Comparison of ENCODE assay signal across 8 cellular contexts in genomic region chr22:50507991-50508884, GRCh38. TPM values are rescaled to one million over a fixed set of nuclear protein-coding genes. Genes with fewer than 3 reads are reported as not detected.
DNase-seq lines count a peak whose midpoint lies in the region; ATAC-seq and TF ChIP-seq lines count a peak whose summit lies in the region.

Gene NCAPH2, plus strand, starts transcription at chr22:50508224. Its CDS starts 114 bp downstream, at chr22:50508338.

- BruUV-seq in OCI-LY7 (replicated peaks; lab: Mats Ljungman, UMichigan) = no TSS peak

- H3K4me3 ChIP-seq in HUES64 (ENCODE audit: low read length) (peak within 1 kb of the TSS; percentile 99), OCI-LY7 (ENCODE audit: low read depth, low read length, poor library complexity, severe bottlenecking) (peak within 1 kb of the TSS; percentile 100)

- peak within 1 kb of the TSS; percentile 96 for H3K9ac ChIP-seq in HUES64 (ENCODE audit: low read depth, low read length)

- H3K79me2 ChIP-seq in OCI-LY7 (ENCODE audit: insufficient read depth, low read depth, low read length) = peaks cover 53% of the 10 kb centered on the region

- H3K36me3 ChIP-seq in HUES64 (ENCODE audit: insufficient read depth, low read length) (peaks cover 21% of the 10 kb centered on the region), OCI-LY7 (ENCODE audit: insufficient read depth, low read length) (peaks cover 38% of the 10 kb centered on the region)

- peak within 1 kb of the TSS; percentile 97 for H3K27ac ChIP-seq in HUES64 (ENCODE audit: low read depth, low read length)
- peak within 1 kb of the TSS; percentile 59 for H3K27ac ChIP-seq in OCI-LY7 (ENCODE audit: low read depth, low read length, poor library complexity, severe bottlenecking)

- H4K20me1 ChIP-seq in OCI-LY7 (ENCODE audit: insufficient read depth, low read length) = peaks cover 4% of the 10 kb centered on the region; the same call in 1 of the 2 replicates

- WGBS in HUES64 = under 1% methylated on average over 66 of the region's 76 CpGs

- ATAC-seq in GM21447 (IDR thresholded peaks at IDR 0.05; ENCODE audit: unreplicated experiment) = peak; percentile 59

- peak within 1 kb of the TSS; percentile 97 for H3K4me2 ChIP-seq in OCI-LY7 (ENCODE audit: low read length)

- peak; percentile 67 for TF ChIP-seq POLR2A in erythroblast (IDR thresholded peaks at IDR 0.05; ENCODE audit: low read length)

- no peaks in the 10 kb centered on the region for H3K9me2 ChIP-seq in OCI-LY7 (ENCODE audit: insufficient read depth, low read length)

- H3K27me3 ChIP-seq in HUES64 (ENCODE audit: insufficient read depth, low read length) = no peaks in the 10 kb centered on the region

- CTCF ChIA-PET in OCI-LY7 (lab: Charles Lee; ENCODE audit: unreplicated experiment) = interaction anchor here (0.6 to 2.3 kb wide), 6 partner anchors 17 to 248 kb away, joined by 3 to 9 read pairs (median 4); partner anchors contain the start of gene SCO2

- peak within 1 kb of the TSS; percentile 84 for H2AFZ ChIP-seq in OCI-LY7 (ENCODE audit: low read length)

- intact Hi-C loops in OCI-LY7 (cut with micrococcal nuclease; ENCODE audit: unreplicated experiment) = loop anchor here (1.0 to 10.0 kb wide), 5 partner anchors 17 to 263 kb away; partner anchors contain the start of genes CHKB, MAPK11, SBF1 and SCO2

- peak; percentile 84 for DNase-seq in D341Med (ENCODE audit: low spot score)
- DNase-seq in OCI-LY7 (ENCODE audit: low spot score) = peak; percentile 99
- peak; percentile 99 for DNase-seq in activated T-cell treated with anti-CD3 and anti-CD28 coated beads, Interleukin-2, amount 50 U/mL, for 1 hour
- DNase-seq in erythroblast (lab: John Stamatoyannopoulos, UW) = peak; percentile 98 to 100
- DNase-seq in mucosa of gallbladder (ENCODE audit: low spot score) = peak; percentile 97
- DNase-seq in stimulated activated CD8-positive, alpha-beta memory T cell treated with anti-CD3 and anti-CD28 coated beads, Interleukin-4, amount 100 ng/mL, for 4 hours (ENCODE audit: low read depth in 2 of 2, low spot score in 1 of 2) = peak; percentile 96 to 97

- H3K4me1 ChIP-seq in HUES64 (ENCODE audit: insufficient read depth, low read length) (peaks cover 7% of the 10 kb centered on the region), OCI-LY7 (ENCODE audit: insufficient read depth, low read length, poor library complexity, severe bottlenecking) (peaks cover 27% of the 10 kb centered on the region)

- POLR2A ChIA-PET in OCI-LY7 (lab: Charles Lee) = interaction anchor here (0.6 to 3.7 kb wide), 10 partner anchors 14 to 322 kb away, joined by 3 to 33 read pairs (median 4); partner anchors contain the start of gene SCO2

- TF ChIP-seq CTCF in OCI-LY7 (conservative IDR thresholded peaks at IDR 0.05; ENCODE audit: low read length) = no peak

- H3K9me3 ChIP-seq in HUES64 (ENCODE audit: insufficient read depth, low read depth, low read length) = no peaks in the 10 kb centered on the region
- no peaks in the 10 kb centered on the region for H3K9me3 ChIP-seq in OCI-LY7 (ENCODE audit: low read length)

RNA-seq across cellular contexts. Expression of gene NCAPH2, which starts in this region (rescaled TPM):
- polyA plus RNA-seq in HUES64 (2013, experiment 1 of 2) = 42.2 TPM
- polyA plus RNA-seq in HUES64 (2013, experiment 2 of 2) = 35.4 TPM
- total RNA-seq in OCI-LY7 (2014; rRNA removed; shearing (Covaris generic)) = 129 and 151 TPM in 2 replicates
- total RNA-seq in OCI-LY7 (2022) (124 and 126 TPM in 2 replicates), mucosa of gallbladder (35.2 TPM)

Comparison
In these comparisons a context has a peak if more than half of its experiments do, and no peak if none do; other contexts are left out.
1. Peak in every context shown above with its lines: DNase-seq, ATAC-seq, H3K4me3 ChIP-seq and H3K27ac ChIP-seq.